In genomic region chr19:18919086-18919894, GRCh38 we compare ENCODE assay signal across 8 cellular contexts. TPM values are rescaled to one million over a fixed set of nuclear protein-coding genes. Genes with fewer than 3 reads are reported as not detected.
DNase-seq lines count a peak whose midpoint lies in the region; ATAC-seq and TF ChIP-seq lines count a peak whose summit lies in the region.

Gene COPE, minus strand, starts transcription at chr19:18919387. Its CDS starts 39 bp downstream, at chr19:18919348.
Gene DDX49, plus strand, starts transcription at chr19:18919715. Its CDS starts 27 bp downstream, at chr19:18919742.

- TF ChIP-seq CTCF in CD8-positive, alpha-beta T cell (IDR thresholded peaks at IDR 0.05), result no peak
- TF ChIP-seq CTCF in lung (IDR thresholded peaks at IDR 0.05; ENCODE audit: control extremely low read depth, extremely low read depth), result no peak

- H3K4me3 Mint-ChIP-seq in CD8-positive, alpha-beta T cell, result peak within 1 kb of the TSS; percentile 93

- peaks cover 30% of the 10 kb centered on the region for H3K4me1 ChIP-seq in CD8-positive, alpha-beta T cell (ENCODE audit: insufficient read depth, low read length)
- peaks cover 0 to 13% of the 10 kb centered on the region in 2 donors for H3K4me1 ChIP-seq in lung (ENCODE audit: control insufficient read depth in 2 of 2, insufficient read depth in 2 of 2, low read length in 2 of 2)

- POLR2A ChIA-PET in CD8-positive, alpha-beta T cell (lab: Charles Lee), result interaction anchor here (0.8 to 2.7 kb wide), 15 partner anchors 10 to 638 kb away, joined by 3 to 19 read pairs (median 4); partner anchors contain the start of genes ELL, JUND, SLC25A42 and UBA52

- H3K4me3 ChIP-seq in CD8-positive, alpha-beta T cell (ENCODE audit: low read depth, low read length), result peak within 1 kb of the TSS; percentile 94
- H3K4me3 ChIP-seq in lung, result peak within 1 kb of the TSS; percentile 95

- peak; percentile 92 to 99 (median 97) for DNase-seq in CD8-positive, alpha-beta T cell
- peak; percentile 99 for DNase-seq in HS-5 (ENCODE audit: low read depth)
- peak; percentile 96 for DNase-seq in NK-92 treated with Interleukin-12 subunit alpha and Interleukin-12 subunit beta, amount 100 ng/mL, for 24 hours (lab: John Stamatoyannopoulos, UW)
- DNase-seq in activated CD8-positive, alpha-beta memory T cell treated with anti-CD3 and anti-CD28 coated beads for 24 hours, result peak; percentile 98
- DNase-seq in effector CD8-positive, alpha-beta T cell (lab: John Stamatoyannopoulos, UW), result peak; percentile 96
- DNase-seq in lung (ENCODE audit: low spot score), result peak; percentile 99
- DNase-seq in stimulated activated CD4-positive, alpha-beta T cell treated with anti-CD3 and anti-CD28 coated beads, TNF-alpha, amount 100 ng/mL, for 4 hours (ENCODE audit: low read depth in 3 of 3), result peak; percentile 84 to 95 (median 93)

- intact Hi-C loops in CD8-positive, alpha-beta T cell (cut with DNase I, micrococcal nuclease), result loop anchor here (1.0 to 5.0 kb wide), 16 partner anchors 13 to 403 kb away; partner anchors contain the start of genes BORCS8 (in 2 of the 2), ELL (in 2 of the 2), HOMER3 (in 2 of the 2) and MAU2 (in 2 of the 2)

- CTCF ChIA-PET in CD8-positive, alpha-beta T cell (lab: Charles Lee), result interaction anchor here (0.6 to 1.1 kb wide), 3 partner anchors 55 to 398 kb away, joined by 3 to 4 read pairs (median 4); partner anchors contain the start of gene ELL

- no peaks in the 10 kb centered on the region for H3K27me3 Mint-ChIP-seq in CD8-positive, alpha-beta T cell (ENCODE audit: low read depth)

- peak; percentile 93 for ATAC-seq in CD8-positive, alpha-beta T cell
- ATAC-seq in GM19467 (IDR thresholded peaks at IDR 0.05; ENCODE audit: unreplicated experiment), result peak; percentile 90
- peak; percentile 98 for ATAC-seq in lung (ENCODE audit: insufficient read depth, low FRiP score)

- H3K36me3 Mint-ChIP-seq in CD8-positive, alpha-beta T cell, result peaks cover 60% of the 10 kb centered on the region

- peaks cover 25% of the 10 kb centered on the region for H3K36me3 ChIP-seq in CD8-positive, alpha-beta T cell (ENCODE audit: insufficient read depth, low read length)
- H3K36me3 ChIP-seq in lung (ENCODE audit: control insufficient read depth in 2 of 2, insufficient read depth in 2 of 2, low read length in 2 of 2), result peaks cover under 1 to 38% of the 10 kb centered on the region in 2 donors

- no peaks in the 10 kb centered on the region for H3K9me3 Mint-ChIP-seq in CD8-positive, alpha-beta T cell

- H3K9me3 ChIP-seq in CD8-positive, alpha-beta T cell (ENCODE audit: low read length), result no peaks in the 10 kb centered on the region
- no peaks in the 10 kb centered on the region for H3K9me3 ChIP-seq in lung (ENCODE audit: control insufficient read depth in 2 of 2, insufficient read depth in 1 of 2, low read length in 1 of 2)

- H3K4me1 Mint-ChIP-seq in CD8-positive, alpha-beta T cell (ENCODE audit: low read depth), result peaks cover 43% of the 10 kb centered on the region

- H3K27me3 ChIP-seq in CD8-positive, alpha-beta T cell (ENCODE audit: insufficient read depth, low read length), result no peaks in the 10 kb centered on the region
- no peaks in the 10 kb centered on the region for H3K27me3 ChIP-seq in lung (ENCODE audit: control insufficient read depth, insufficient read depth)

- 0 to 1% methylated on average over 71 of the region's 71 CpGs for WGBS in lung, 2 donors

- peak within 1 kb of the TSS; percentile 94 for H3K27ac Mint-ChIP-seq in CD8-positive, alpha-beta T cell

- H3K27ac ChIP-seq in CD8-positive, alpha-beta T cell (ENCODE audit: low read depth, low read length), result peak within 1 kb of the TSS; percentile 96
- H3K27ac ChIP-seq in lung (ENCODE audit: low read depth in 1 of 2, low read length in 1 of 2), result peak within 1 kb of the TSS; percentile 94

RNA-seq across cellular contexts. Expression of gene COPE, which starts in this region (rescaled TPM):
- total RNA-seq in CD8-positive, alpha-beta T cell, result 100 to 1,000 TPM; 207 to 211 TPM
- 100 to 1,000 TPM in 1 of 2 donors, 10 to 100 TPM in 1; 94.1 to 265 TPM for total RNA-seq in lung
- 100 to 1,000 TPM; 285 to 365 TPM for polyA plus RNA-seq in lung

RNA-seq across cellular contexts. Expression of gene DDX49, which starts in this region (rescaled TPM):
- total RNA-seq in CD8-positive, alpha-beta T cell, result 10 to 100 TPM; 67.1 to 72.8 TPM
- total RNA-seq in lung, result 10 to 100 TPM; 32.2 to 59.8 TPM
- polyA plus RNA-seq in lung, result 10 to 100 TPM; 52.6 to 69.1 TPM

Comparison
In these comparisons a context has a peak if more than half of its experiments do, and no peak if none do; other contexts are left out.
1. Peak in every context shown above with its lines: DNase-seq, ATAC-seq, H3K4me3 ChIP-seq and H3K27ac ChIP-seq.